In the genomic region with DNA sequence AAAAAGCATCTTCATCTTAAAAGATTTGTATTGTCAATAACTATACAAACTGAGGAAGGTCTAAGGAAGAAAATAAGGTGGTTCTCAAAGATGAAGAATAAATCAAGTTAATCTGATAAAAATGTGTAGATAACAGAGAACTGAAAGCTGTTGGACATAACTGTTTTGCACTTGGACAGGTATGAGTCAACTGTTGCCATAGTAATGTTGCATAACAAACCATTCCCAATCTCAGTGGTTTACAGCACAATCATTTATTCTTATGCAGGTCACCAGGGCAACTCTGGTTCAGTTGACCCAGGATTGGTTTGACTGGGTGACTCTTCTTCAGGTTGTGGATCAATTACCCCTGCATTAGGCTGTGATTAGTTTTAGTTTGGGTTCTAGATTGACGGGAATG, we compare ENCODE assay signal across 15 cellular contexts.
A peak's percentile ranks its signal among the peaks of the same experiment; 100 is the strongest.
DNase-seq lines count a peak whose midpoint lies in the region; TF ChIP-seq lines count a peak whose summit lies in the region.
"Had no signal": no experiment of that assay in that cellular context is flagged by ENCODE, and none has a peak within 500 bp of the region (broad histone marks: within the 10 kb centered on the region; RNA-seq: fewer than 3 reads in every experiment).

No MANE protein-coding gene starts in this region.

- H3K4me1 Mint-ChIP-seq in HFFc6 (ENCODE audit: low read depth) (peaks cover 17% of the 10 kb centered on the region), chondrocyte (ENCODE audit: low read depth) (no peaks in the 10 kb centered on the region)
- no peaks in the 10 kb centered on the region for H3K4me1 Mint-ChIP-seq in activated T-helper 1 cell treated with anti-CD3 and anti-CD28 coated beads, Interleukin-12 subunit alpha, Interleukin-12 subunit beta, Interleukin-2, Interleukin-4 antibody, amounts not matched to agents 30 ng/mL and 10 ng/mL and 1 ng/mL, durations not matched to agents 14 hours and 24 hours and 36 hours (ENCODE audit: low read depth)

- no peaks in the 10 kb centered on the region for H3K36me3 Mint-ChIP-seq in HFFc6 (ENCODE audit: low read depth)
- no peaks in the 10 kb centered on the region for H3K36me3 Mint-ChIP-seq in activated T-helper 1 cell treated with anti-CD3 and anti-CD28 coated beads, Interleukin-12 subunit alpha, Interleukin-12 subunit beta, Interleukin-2, Interleukin-4 antibody, amounts not matched to agents 30 ng/mL and 10 ng/mL and 1 ng/mL, durations not matched to agents 14 hours and 24 hours and 36 hours (ENCODE audit: low read depth)
- H3K36me3 Mint-ChIP-seq in chondrocyte (ENCODE audit: low read depth) = no peaks in the 10 kb centered on the region

- TF ChIP-seq CTCF in AG10803 (conservative IDR thresholded peaks at IDR 0.05; ENCODE audit: low read length) = no peak
- TF ChIP-seq CTCF in HFFc6 (IDR thresholded peaks at IDR 0.05) = no peak
- TF ChIP-seq CTCF in fibroblast of the aortic adventitia (IDR thresholded peaks at IDR 0.05; ENCODE audit: insufficient read depth, low read length) = no peak
- TF ChIP-seq CTCF in GM13976 (IDR thresholded peaks at IDR 0.05; ENCODE audit: borderline replicate concordance, control extremely low read depth, extremely low read depth, insufficient read depth, missing control alignments) = no peak
- no peak for TF ChIP-seq CTCF in chondrocyte (IDR thresholded peaks at IDR 0.05)

- in situ Hi-C loops in GM13976 (cut with MboI; ENCODE audit: low sequenced_read_pairs, unreplicated experiment) = loop anchor here (25.0 kb wide), 1 partner anchor 109 kb away; no protein-coding TSS in a partner anchor

- intact Hi-C loops in activated T-helper 1 cell treated with anti-CD3 and anti-CD28 coated beads, Interleukin-12 subunit alpha, Interleukin-12 subunit beta, Interleukin-2, Interleukin-4 antibody, amounts not matched to agents 30 ng/mL and 10 ng/mL and 1 ng/mL, durations not matched to agents 14 hours and 24 hours and 36 hours (cut with micrococcal nuclease) = no loop called here

- H3K4me3 ChIP-seq in AG10803 (ENCODE audit: low read length) (no peak overlapping the region), fibroblast of the aortic adventitia (ENCODE audit: low read depth, low read length) (no peak overlapping the region)
- H3K4me3 ChIP-seq: BLaER1 treated with 17β-estradiol and CSF1 and Interleukin-3, amounts not matched to agents 10 nM and 100 nM; heart left ventricle had no signal

- H3K27ac Mint-ChIP-seq in HFFc6 (peak overlapping the region; percentile 89), chondrocyte (ENCODE audit: unreplicated experiment) (no peak overlapping the region)
- no peak overlapping the region for H3K27ac Mint-ChIP-seq in activated T-helper 1 cell treated with anti-CD3 and anti-CD28 coated beads, Interleukin-12 subunit alpha, Interleukin-12 subunit beta, Interleukin-2, Interleukin-4 antibody, amounts not matched to agents 30 ng/mL and 10 ng/mL and 1 ng/mL, durations not matched to agents 14 hours and 24 hours and 36 hours

- H3K4me3 Mint-ChIP-seq in HFFc6 = no peak overlapping the region
- H3K4me3 Mint-ChIP-seq in activated T-helper 1 cell treated with anti-CD3 and anti-CD28 coated beads, Interleukin-12 subunit alpha, Interleukin-12 subunit beta, Interleukin-2, Interleukin-4 antibody, amounts not matched to agents 30 ng/mL and 10 ng/mL and 1 ng/mL, durations not matched to agents 14 hours and 24 hours and 36 hours = no peak overlapping the region
- H3K4me3 Mint-ChIP-seq in chondrocyte (ENCODE audit: unreplicated experiment) = no peak overlapping the region

- DNase-seq in AG10803 (ENCODE audit: low read depth) (peak; percentile 47), HFFc6 (peak; percentile 78), RPMI7951 (ENCODE audit: low read depth) (peak; percentile 82), fibroblast of the aortic adventitia (ENCODE audit: low read depth) (peak; percentile 61), GM13976 (ENCODE audit: low spot score) (no peak), chondrocyte (ENCODE audit: low spot score) (no peak), dermis blood vessel endothelial cell (no peak)
- DNase-seq in activated T-helper 1 cell treated with anti-CD3 and anti-CD28 coated beads, Interleukin-12 subunit alpha, Interleukin-12 subunit beta, Interleukin-2, Interleukin-4 antibody, amounts not matched to agents 30 ng/mL and 10 ng/mL and 1 ng/mL, durations not matched to agents 14 hours and 24 hours and 36 hours (ENCODE audit: low spot score) = no peak
- DNase-seq: activated CD4-positive, CD25-positive, alpha-beta regulatory T cell; activated effector memory CD4-positive, alpha-beta T cell treated with Interleukin-2 at 50 U/mL for 16 hours; cortex of kidney; heart left ventricle; midbrain; NCI-H2081 had no signal

- no peaks in the 10 kb centered on the region; the same call in 1 of the 2 replicates for H3K27me3 Mint-ChIP-seq in HFFc6 (ENCODE audit: insufficient read depth)
- H3K27me3 Mint-ChIP-seq in activated T-helper 1 cell treated with anti-CD3 and anti-CD28 coated beads, Interleukin-12 subunit alpha, Interleukin-12 subunit beta, Interleukin-2, Interleukin-4 antibody, amounts not matched to agents 30 ng/mL and 10 ng/mL and 1 ng/mL, durations not matched to agents 14 hours and 24 hours and 36 hours (ENCODE audit: insufficient read depth) = no peaks in the 10 kb centered on the region
- H3K27me3 Mint-ChIP-seq in chondrocyte (ENCODE audit: low read depth) = no peaks in the 10 kb centered on the region

- H3K9me3 Mint-ChIP-seq in HFFc6 = no peaks in the 10 kb centered on the region
- peaks cover 9% of the 10 kb centered on the region for H3K9me3 Mint-ChIP-seq in activated T-helper 1 cell treated with anti-CD3 and anti-CD28 coated beads, Interleukin-12 subunit alpha, Interleukin-12 subunit beta, Interleukin-2, Interleukin-4 antibody, amounts not matched to agents 30 ng/mL and 10 ng/mL and 1 ng/mL, durations not matched to agents 14 hours and 24 hours and 36 hours
- H3K9me3 Mint-ChIP-seq in chondrocyte (ENCODE audit: low read depth) = no peaks in the 10 kb centered on the region

Comparison
In these comparisons a context has a peak if more than half of its experiments do, and no peak if none do; other contexts are left out.
1. DNase-seq: peak in AG10803 (single experiment), HFFc6 (single experiment), RPMI7951 (single experiment) and fibroblast of the aortic adventitia (single experiment); none in GM13976 (single experiment), activated T-helper 1 cell treated with anti-CD3 and anti-CD28 coated beads, Interleukin-12 subunit alpha, Interleukin-12 subunit beta, Interleukin-2, Interleukin-4 antibody, amounts not matched to agents 30 ng/mL and 10 ng/mL and 1 ng/mL, durations not matched to agents 14 hours and 24 hours and 36 hours (single experiment), chondrocyte (single experiment) and dermis blood vessel endothelial cell (single experiment).